Comparison of ENCODE assay signal across 1 cellular context in genomic region chr20:401682-402495, GRCh38.
TF ChIP-seq lines count a peak whose summit lies in the region.

No MANE protein-coding gene starts in this region.

TF ChIP-seq in K562, 482 proteins besides CTCF, POLR2A, EP300 and RAD21 (continued from another document):
- TF ChIP-seq POLR2H (tag; IDR thresholded peaks at IDR 0.05; ENCODE audit: low read depth) (peak; percentile 65), GTF2A2 (tag; IDR thresholded peaks at IDR 0.05) (0 out of 2 replicates have a peak, but pooled peaks have one; percentile 22), ARHGAP35 (IDR thresholded peaks at IDR 0.05; ENCODE audit: partially characterized antibody) (no peak), HSF4 (CRISPR knock-in tag; IDR thresholded peaks at IDR 0.05; ENCODE audit: borderline replicate concordance) (no peak), SMAD3 (CRISPR knock-in tag; conservative IDR thresholded peaks at IDR 0.05) (0 out of 2 replicates have a peak, but pooled peaks have one; percentile 37), SMAD1 (IDR thresholded peaks at IDR 0.05; ENCODE audit: low read depth, low read length, partially characterized antibody) (no peak), ELF2 (CRISPR knock-in tag; IDR thresholded peaks at IDR 0.05) (no peak), CEBPB (tag; IDR thresholded peaks at IDR 0.05) (peak; percentile 87), TBP (optimal IDR thresholded peaks at IDR 0.05; ENCODE audit: low read depth, low read length) (no peak), ZNF282 (CRISPR knock-in tag; IDR thresholded peaks at IDR 0.05) (no peak), MECOM (CRISPR knock-in tag; IDR thresholded peaks at IDR 0.05) (peak; percentile 80), LARP7 (IDR thresholded peaks at IDR 0.05) (no peak), CBX1 (IDR thresholded peaks at IDR 0.05; ENCODE audit: low read depth) (no peak), RNF2 (IDR thresholded peaks at IDR 0.05) (peak; percentile 95; the same call in 1 of the 2 replicates), PTTG1 (tag; IDR thresholded peaks at IDR 0.05; ENCODE audit: low read depth) (0 out of 2 replicates have a peak, but pooled peaks have one; percentile 11), MTA2 (IDR thresholded peaks at IDR 0.05; ENCODE audit: low read depth) (peak; percentile 27; the same call in 1 of the 2 replicates), FOXA1 (IDR thresholded peaks at IDR 0.05; ENCODE audit: borderline replicate concordance) (no peak), ZNF395 (CRISPR knock-in tag; IDR thresholded peaks at IDR 0.05) (peak; percentile 27; the same call in 1 of the 2 replicates), BACH1 (tag; IDR thresholded peaks at IDR 0.05) (peak; percentile 31), CXXC5 (CRISPR knock-in tag; IDR thresholded peaks at IDR 0.05) (peak; percentile 71), ZNF766 (CRISPR knock-in tag; conservative IDR thresholded peaks at IDR 0.05) (0 out of 2 replicates have a peak, but pooled peaks have one; percentile 67), SP1 (CRISPR knock-in tag; IDR thresholded peaks at IDR 0.05) (0 out of 2 replicates have a peak, but pooled peaks have one; percentile 42), CREB5 (CRISPR knock-in tag; IDR thresholded peaks at IDR 0.05) (no peak), HCFC1 (IDR thresholded peaks at IDR 0.05; ENCODE audit: low read depth, low read length) (no peak), ZBTB49 (CRISPR knock-in tag; IDR thresholded peaks at IDR 0.05; ENCODE audit: borderline replicate concordance) (no peak), NFIX (CRISPR knock-in tag; IDR thresholded peaks at IDR 0.05; ENCODE audit: low read depth) (no peak), GATA2 (CRISPR knock-in tag; IDR thresholded peaks at IDR 0.05) (peak; percentile 51; the same call in 1 of the 2 replicates), NCOA1 (IDR thresholded peaks at IDR 0.05; ENCODE audit: low read depth) (peak; percentile 67; the same call in 1 of the 2 replicates), ZC3H8 (IDR thresholded peaks at IDR 0.05) (no peak), NFYB (IDR thresholded peaks at IDR 0.05; ENCODE audit: extremely low read depth, insufficient read length) (no peak), MLLT1 (IDR thresholded peaks at IDR 0.05) (peak in 1 of 2 experiments; percentile 61; a peak in 1 of 4 replicates), NFIC (IDR thresholded peaks at IDR 0.05) (no peak), CREM (IDR thresholded peaks at IDR 0.05; ENCODE audit: low read depth) (peak; percentile 58; the same call in 1 of the 2 replicates), TCF3 (CRISPR knock-in tag; IDR thresholded peaks at IDR 0.05) (peak; percentile 57), ZBTB43 (CRISPR knock-in tag; IDR thresholded peaks at IDR 0.05) (no peak), ESRRB (CRISPR knock-in tag; IDR thresholded peaks at IDR 0.05; ENCODE audit: borderline replicate concordance) (no peak), MEF2D (tag; conservative IDR thresholded peaks at IDR 0.05; ENCODE audit: low read depth) (peak; percentile 34; the same call in 1 of the 2 replicates), RBFOX2 (IDR thresholded peaks at IDR 0.05; ENCODE audit: low read depth, low read length) (peak; percentile 41; the same call in 1 of the 2 replicates), MNT (conservative IDR thresholded peaks at IDR 0.05) (no peak), PATZ1 (CRISPR knock-in tag; IDR thresholded peaks at IDR 0.05; ENCODE audit: borderline replicate concordance) (no peak), FOSL1 (tag; conservative IDR thresholded peaks at IDR 0.05) (peak; percentile 93), FOXK2 (conservative IDR thresholded peaks at IDR 0.05 in 1 of 2, IDR thresholded peaks at IDR 0.05 in 1 of 2; ENCODE audit: low read depth in 2 of 2) (0 out of 4 replicates have a peak, but pooled peaks of 1 of the 2 experiments have one; percentile 21), ETS1 (conservative IDR thresholded peaks at IDR 0.05; ENCODE audit: control insufficient read depth, low read depth, low read length) (no peak), ARID3A (IDR thresholded peaks at IDR 0.05; ENCODE audit: borderline replicate concordance, low read depth, low read length) (peak; percentile 74; the same call in 1 of the 2 replicates), MAFG (tag; conservative IDR thresholded peaks at IDR 0.05) (peak; percentile 41; the same call in 1 of the 2 replicates), JUND (IDR thresholded peaks at IDR 0.05; ENCODE audit: borderline replicate concordance, low read depth, low read length) (peak; percentile 94), JUND (tag; IDR thresholded peaks at IDR 0.05; ENCODE audit: borderline replicate concordance, low read depth, low read length) (peak; percentile 93; the same call in 2 of the 3 replicates), L3MBTL2 (IDR thresholded peaks at IDR 0.05) (peak; percentile 42; the same call in 1 of the 2 replicates)
